Comparison of ENCODE assay signal across 2 cellular contexts in the genomic region with DNA sequence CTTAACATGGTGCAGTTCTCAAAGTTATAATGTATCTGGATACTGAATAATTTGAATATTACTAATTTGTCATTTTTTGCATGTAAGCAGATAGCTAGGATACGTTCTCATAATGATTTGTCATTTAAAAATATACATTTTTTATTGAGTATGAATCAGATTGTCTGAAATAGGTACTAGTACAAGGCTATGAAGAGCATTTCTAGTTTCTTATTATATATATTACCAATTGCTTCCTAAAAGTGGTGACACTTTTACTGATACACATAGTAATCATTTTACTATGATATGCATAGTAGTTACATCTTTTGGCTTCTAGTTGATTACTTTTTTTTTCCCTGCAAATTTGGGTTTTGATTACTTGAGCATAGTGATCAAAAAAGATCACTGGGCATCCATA.
TF ChIP-seq lines count a peak whose summit lies in the region.

No MANE protein-coding gene starts in this region.

TF ChIP-seq in GM23338, 12 proteins besides CTCF, POLR2A, EP300 and RAD21 (continues in another document):
- TF ChIP-seq CREB1 (CRISPR knock-in tag; IDR thresholded peaks at IDR 0.05; ENCODE audit: low read depth) (no peak), STAT1 (IDR thresholded peaks at IDR 0.05; ENCODE audit: unreplicated experiment) (no peak), EZH2phosphoT487 (IDR thresholded peaks at IDR 0.05; ENCODE audit: unreplicated experiment) (no peak), POLR2AphosphoS5 (IDR thresholded peaks at IDR 0.05; ENCODE audit: low read depth) (no peak), EZH2 (IDR thresholded peaks at IDR 0.05; ENCODE audit: low read depth, unreplicated experiment) (no peak), ZNF114 (CRISPR knock-in tag; IDR thresholded peaks at IDR 0.05) (no peak), ZNF331 (CRISPR knock-in tag; IDR thresholded peaks at IDR 0.05; ENCODE audit: low read depth) (no peak)
- TF ChIP-seq, protein P1, sequence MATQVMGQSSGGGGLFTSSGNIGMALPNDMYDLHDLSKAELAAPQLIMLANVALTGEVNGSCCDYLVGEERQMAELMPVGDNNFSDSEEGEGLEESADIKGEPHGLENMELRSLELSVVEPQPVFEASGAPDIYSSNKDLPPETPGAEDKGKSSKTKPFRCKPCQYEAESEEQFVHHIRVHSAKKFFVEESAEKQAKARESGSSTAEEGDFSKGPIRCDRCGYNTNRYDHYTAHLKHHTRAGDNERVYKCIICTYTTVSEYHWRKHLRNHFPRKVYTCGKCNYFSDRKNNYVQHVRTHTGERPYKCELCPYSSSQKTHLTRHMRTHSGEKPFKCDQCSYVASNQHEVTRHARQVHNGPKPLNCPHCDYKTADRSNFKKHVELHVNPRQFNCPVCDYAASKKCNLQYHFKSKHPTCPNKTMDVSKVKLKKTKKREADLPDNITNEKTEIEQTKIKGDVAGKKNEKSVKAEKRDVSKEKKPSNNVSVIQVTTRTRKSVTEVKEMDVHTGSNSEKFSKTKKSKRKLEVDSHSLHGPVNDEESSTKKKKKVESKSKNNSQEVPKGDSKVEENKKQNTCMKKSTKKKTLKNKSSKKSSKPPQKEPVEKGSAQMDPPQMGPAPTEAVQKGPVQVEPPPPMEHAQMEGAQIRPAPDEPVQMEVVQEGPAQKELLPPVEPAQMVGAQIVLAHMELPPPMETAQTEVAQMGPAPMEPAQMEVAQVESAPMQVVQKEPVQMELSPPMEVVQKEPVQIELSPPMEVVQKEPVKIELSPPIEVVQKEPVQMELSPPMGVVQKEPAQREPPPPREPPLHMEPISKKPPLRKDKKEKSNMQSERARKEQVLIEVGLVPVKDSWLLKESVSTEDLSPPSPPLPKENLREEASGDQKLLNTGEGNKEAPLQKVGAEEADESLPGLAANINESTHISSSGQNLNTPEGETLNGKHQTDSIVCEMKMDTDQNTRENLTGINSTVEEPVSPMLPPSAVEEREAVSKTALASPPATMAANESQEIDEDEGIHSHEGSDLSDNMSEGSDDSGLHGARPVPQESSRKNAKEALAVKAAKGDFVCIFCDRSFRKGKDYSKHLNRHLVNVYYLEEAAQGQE (IDR thresholded peaks at IDR 0.05; ENCODE audit: unreplicated experiment), result no peak
- TF ChIP-seq, protein P2, sequence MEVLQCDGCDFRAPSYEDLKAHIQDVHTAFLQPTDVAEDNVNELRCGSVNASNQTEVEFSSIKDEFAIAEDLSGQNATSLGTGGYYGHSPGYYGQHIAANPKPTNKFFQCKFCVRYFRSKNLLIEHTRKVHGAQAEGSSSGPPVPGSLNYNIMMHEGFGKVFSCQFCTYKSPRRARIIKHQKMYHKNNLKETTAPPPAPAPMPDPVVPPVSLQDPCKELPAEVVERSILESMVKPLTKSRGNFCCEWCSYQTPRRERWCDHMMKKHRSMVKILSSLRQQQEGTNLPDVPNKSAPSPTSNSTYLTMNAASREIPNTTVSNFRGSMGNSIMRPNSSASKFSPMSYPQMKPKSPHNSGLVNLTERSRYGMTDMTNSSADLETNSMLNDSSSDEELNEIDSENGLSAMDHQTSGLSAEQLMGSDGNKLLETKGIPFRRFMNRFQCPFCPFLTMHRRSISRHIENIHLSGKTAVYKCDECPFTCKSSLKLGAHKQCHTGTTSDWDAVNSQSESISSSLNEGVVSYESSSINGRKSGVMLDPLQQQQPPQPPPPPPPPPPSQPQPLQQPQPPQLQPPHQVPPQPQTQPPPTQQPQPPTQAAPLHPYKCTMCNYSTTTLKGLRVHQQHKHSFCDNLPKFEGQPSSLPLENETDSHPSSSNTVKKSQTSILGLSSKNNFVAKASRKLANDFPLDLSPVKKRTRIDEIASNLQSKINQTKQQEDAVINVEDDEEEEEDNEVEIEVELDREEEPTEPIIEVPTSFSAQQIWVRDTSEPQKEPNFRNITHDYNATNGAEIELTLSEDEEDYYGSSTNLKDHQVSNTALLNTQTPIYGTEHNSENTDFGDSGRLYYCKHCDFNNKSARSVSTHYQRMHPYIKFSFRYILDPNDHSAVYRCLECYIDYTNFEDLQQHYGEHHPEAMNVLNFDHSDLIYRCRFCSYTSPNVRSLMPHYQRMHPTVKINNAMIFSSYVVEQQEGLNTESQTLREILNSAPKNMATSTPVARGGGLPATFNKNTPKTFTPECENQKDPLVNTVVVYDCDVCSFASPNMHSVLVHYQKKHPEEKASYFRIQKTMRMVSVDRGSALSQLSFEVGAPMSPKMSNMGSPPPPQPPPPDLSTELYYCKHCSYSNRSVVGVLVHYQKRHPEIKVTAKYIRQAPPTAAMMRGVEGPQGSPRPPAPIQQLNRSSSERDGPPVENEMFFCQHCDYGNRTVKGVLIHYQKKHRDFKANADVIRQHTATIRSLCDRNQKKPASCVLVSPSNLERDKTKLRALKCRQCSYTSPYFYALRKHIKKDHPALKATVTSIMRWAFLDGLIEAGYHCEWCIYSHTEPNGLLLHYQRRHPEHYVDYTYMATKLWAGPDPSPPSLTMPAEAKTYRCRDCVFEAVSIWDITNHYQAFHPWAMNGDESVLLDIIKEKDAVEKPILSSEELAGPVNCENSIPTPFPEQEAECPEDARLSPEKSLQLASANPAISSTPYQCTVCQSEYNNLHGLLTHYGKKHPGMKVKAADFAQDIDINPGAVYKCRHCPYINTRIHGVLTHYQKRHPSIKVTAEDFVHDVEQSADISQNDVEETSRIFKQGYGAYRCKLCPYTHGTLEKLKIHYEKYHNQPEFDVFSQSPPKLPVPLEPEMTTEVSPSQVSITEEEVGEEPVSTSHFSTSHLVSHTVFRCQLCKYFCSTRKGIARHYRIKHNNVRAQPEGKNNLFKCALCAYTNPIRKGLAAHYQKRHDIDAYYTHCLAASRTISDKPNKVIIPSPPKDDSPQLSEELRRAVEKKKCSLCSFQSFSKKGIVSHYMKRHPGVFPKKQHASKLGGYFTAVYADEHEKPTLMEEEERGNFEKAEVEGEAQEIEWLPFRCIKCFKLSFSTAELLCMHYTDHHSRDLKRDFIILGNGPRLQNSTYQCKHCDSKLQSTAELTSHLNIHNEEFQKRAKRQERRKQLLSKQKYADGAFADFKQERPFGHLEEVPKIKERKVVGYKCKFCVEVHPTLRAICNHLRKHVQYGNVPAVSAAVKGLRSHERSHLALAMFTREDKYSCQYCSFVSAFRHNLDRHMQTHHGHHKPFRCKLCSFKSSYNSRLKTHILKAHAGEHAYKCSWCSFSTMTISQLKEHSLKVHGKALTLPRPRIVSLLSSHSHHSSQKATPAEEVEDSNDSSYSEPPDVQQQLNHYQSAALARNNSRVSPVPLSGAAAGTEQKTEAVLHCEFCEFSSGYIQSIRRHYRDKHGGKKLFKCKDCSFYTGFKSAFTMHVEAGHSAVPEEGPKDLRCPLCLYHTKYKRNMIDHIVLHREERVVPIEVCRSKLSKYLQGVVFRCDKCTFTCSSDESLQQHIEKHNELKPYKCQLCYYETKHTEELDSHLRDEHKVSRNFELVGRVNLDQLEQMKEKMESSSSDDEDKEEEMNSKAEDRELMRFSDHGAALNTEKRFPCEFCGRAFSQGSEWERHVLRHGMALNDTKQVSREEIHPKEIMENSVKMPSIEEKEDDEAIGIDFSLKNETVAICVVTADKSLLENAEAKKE (CRISPR knock-in tag; IDR thresholded peaks at IDR 0.05), result no peak
- TF ChIP-seq, protein P3, sequence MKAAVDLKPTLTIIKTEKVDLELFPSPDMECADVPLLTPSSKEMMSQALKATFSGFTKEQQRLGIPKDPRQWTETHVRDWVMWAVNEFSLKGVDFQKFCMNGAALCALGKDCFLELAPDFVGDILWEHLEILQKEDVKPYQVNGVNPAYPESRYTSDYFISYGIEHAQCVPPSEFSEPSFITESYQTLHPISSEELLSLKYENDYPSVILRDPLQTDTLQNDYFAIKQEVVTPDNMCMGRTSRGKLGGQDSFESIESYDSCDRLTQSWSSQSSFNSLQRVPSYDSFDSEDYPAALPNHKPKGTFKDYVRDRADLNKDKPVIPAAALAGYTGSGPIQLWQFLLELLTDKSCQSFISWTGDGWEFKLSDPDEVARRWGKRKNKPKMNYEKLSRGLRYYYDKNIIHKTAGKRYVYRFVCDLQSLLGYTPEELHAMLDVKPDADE (IDR thresholded peaks at IDR 0.05), result no peak

TF ChIP-seq in K562, 482 proteins besides CTCF, POLR2A, EP300 and RAD21:
- TF ChIP-seq, protein P4, sequence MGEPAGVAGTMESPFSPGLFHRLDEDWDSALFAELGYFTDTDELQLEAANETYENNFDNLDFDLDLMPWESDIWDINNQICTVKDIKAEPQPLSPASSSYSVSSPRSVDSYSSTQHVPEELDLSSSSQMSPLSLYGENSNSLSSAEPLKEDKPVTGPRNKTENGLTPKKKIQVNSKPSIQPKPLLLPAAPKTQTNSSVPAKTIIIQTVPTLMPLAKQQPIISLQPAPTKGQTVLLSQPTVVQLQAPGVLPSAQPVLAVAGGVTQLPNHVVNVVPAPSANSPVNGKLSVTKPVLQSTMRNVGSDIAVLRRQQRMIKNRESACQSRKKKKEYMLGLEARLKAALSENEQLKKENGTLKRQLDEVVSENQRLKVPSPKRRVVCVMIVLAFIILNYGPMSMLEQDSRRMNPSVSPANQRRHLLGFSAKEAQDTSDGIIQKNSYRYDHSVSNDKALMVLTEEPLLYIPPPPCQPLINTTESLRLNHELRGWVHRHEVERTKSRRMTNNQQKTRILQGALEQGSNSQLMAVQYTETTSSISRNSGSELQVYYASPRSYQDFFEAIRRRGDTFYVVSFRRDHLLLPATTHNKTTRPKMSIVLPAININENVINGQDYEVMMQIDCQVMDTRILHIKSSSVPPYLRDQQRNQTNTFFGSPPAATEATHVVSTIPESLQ (CRISPR knock-in tag; IDR thresholded peaks at IDR 0.05), result no peak
- TF ChIP-seq, protein P5, sequence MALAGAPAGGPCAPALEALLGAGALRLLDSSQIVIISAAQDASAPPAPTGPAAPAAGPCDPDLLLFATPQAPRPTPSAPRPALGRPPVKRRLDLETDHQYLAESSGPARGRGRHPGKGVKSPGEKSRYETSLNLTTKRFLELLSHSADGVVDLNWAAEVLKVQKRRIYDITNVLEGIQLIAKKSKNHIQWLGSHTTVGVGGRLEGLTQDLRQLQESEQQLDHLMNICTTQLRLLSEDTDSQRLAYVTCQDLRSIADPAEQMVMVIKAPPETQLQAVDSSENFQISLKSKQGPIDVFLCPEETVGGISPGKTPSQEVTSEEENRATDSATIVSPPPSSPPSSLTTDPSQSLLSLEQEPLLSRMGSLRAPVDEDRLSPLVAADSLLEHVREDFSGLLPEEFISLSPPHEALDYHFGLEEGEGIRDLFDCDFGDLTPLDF (CRISPR knock-in tag; IDR thresholded peaks at IDR 0.05), result no peak
- no peak for TF ChIP-seq KAT7 (CRISPR knock-in tag; IDR thresholded peaks at IDR 0.05; ENCODE audit: borderline replicate concordance)
- TF ChIP-seq, protein P6, sequence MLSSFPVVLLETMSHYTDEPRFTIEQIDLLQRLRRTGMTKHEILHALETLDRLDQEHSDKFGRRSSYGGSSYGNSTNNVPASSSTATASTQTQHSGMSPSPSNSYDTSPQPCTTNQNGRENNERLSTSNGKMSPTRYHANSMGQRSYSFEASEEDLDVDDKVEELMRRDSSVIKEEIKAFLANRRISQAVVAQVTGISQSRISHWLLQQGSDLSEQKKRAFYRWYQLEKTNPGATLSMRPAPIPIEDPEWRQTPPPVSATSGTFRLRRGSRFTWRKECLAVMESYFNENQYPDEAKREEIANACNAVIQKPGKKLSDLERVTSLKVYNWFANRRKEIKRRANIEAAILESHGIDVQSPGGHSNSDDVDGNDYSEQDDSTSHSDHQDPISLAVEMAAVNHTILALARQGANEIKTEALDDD (IDR thresholded peaks at IDR 0.05), result no peak
- no peak for TF ChIP-seq SRSF9 (IDR thresholded peaks at IDR 0.05; ENCODE audit: borderline replicate concordance, low read depth, low read length)
- no peak for TF ChIP-seq ZNF431 (CRISPR knock-in tag; IDR thresholded peaks at IDR 0.05)
- no peak for TF ChIP-seq THRAP3 (IDR thresholded peaks at IDR 0.05; ENCODE audit: borderline replicate concordance)
- TF ChIP-seq SMC3 (conservative IDR thresholded peaks at IDR 0.05; ENCODE audit: insufficient read depth, low read depth, low read length), result no peak
- no peak for TF ChIP-seq RFX7 (CRISPR knock-in tag; IDR thresholded peaks at IDR 0.05)
- TF ChIP-seq, protein P7, sequence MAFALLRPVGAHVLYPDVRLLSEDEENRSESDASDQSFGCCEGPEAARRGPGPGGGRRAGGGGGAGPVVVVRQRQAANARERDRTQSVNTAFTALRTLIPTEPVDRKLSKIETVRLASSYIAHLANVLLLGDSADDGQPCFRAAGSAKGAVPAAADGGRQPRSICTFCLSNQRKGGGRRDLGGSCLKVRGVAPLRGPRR (CRISPR knock-in tag; IDR thresholded peaks at IDR 0.05), result no peak
- no peak for TF ChIP-seq PTRF (tag; IDR thresholded peaks at IDR 0.05)
- TF ChIP-seq ELF1 (tag; IDR thresholded peaks at IDR 0.05), result no peak
- TF ChIP-seq ZNF184 (CRISPR knock-in tag; IDR thresholded peaks at IDR 0.05), result no peak
- TF ChIP-seq FOXK1 (CRISPR knock-in tag; IDR thresholded peaks at IDR 0.05; ENCODE audit: borderline replicate concordance), result no peak
